ENCODE assay signal across 12 cellular contexts in the genomic region with DNA sequence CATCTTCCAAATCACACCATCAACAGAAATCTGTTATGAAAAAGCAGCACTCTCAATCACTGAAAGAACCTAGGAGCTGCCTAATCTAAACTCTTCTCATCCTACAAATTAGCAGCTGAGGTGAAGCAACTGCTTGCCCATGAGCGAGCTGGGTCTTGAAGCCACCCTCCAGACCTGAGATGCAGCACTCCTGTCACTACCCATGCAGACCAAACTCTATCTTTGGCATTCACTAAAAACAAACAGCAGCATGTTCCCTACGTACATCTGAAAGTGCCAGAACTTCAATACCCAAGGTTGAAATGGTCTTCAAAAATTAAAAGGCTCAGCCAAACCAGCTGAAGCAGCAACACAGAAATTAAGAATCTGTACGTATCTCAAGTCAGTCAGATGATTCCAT. TPM values are rescaled to one million over a fixed set of nuclear protein-coding genes. Genes with fewer than 3 reads are reported as not detected.
DNase-seq lines count a peak whose midpoint lies in the region; ATAC-seq and TF ChIP-seq lines count a peak whose summit lies in the region.
"Had no signal": no experiment of that assay in that cellular context is flagged by ENCODE, and none has a peak within 500 bp of the region (broad histone marks: within the 10 kb centered on the region; RNA-seq: fewer than 3 reads in every experiment).

No MANE protein-coding gene starts in this region.

- TF ChIP-seq RAD21 in IMR-90 (IDR thresholded peaks at IDR 0.05; ENCODE audit: low read length), result no peak

- in situ Hi-C loops in IMR-90 (cut with MboI; ENCODE audit: low sequenced_read_pairs), result no loop called here

- TF ChIP-seq CTCF in CD8-positive, alpha-beta T cell (IDR thresholded peaks at IDR 0.05), result no peak
- TF ChIP-seq CTCF in IMR-90 (conservative IDR thresholded peaks at IDR 0.05; ENCODE audit: low read depth, low read length) (no peak), chondrocyte (IDR thresholded peaks at IDR 0.05) (no peak), parathyroid adenoma (IDR thresholded peaks at IDR 0.05) (no peak)

- no peak overlapping the region for H2AFZ ChIP-seq in IMR-90 (replicated peaks; ENCODE audit: low read length, poor library complexity)
- no peak overlapping the region for H2AFZ ChIP-seq in parathyroid adenoma

- no peak overlapping the region for H4K8ac ChIP-seq in IMR-90 (ENCODE audit: low read depth in 2 of 2, low read length in 2 of 2)

- peaks cover 6% of the 10 kb centered on the region for H3K36me3 ChIP-seq in CD8-positive, alpha-beta T cell (ENCODE audit: insufficient read depth, low read length)
- H3K36me3 ChIP-seq in IMR-90 (ENCODE audit: control insufficient read depth, insufficient read depth, low read length) (peaks cover 4% of the 10 kb centered on the region; the same call in 1 of the 2 replicates), parathyroid adenoma (ENCODE audit: control insufficient read depth, insufficient read depth, low read length) (no peaks in the 10 kb centered on the region)

- H2BK20ac ChIP-seq in IMR-90 (ENCODE audit: low read depth, low read length), result no peak overlapping the region

- H3K4me2 ChIP-seq in IMR-90 (ENCODE audit: low read depth, low read length) (peak overlapping the region; percentile 13; the same call in 1 of the 2 replicates), parathyroid adenoma (ENCODE audit: low read length) (no peak overlapping the region)

- no peak overlapping the region for H4K5ac ChIP-seq in IMR-90 (ENCODE audit: low read depth, low read length)

- H2BK15ac ChIP-seq in IMR-90 (ENCODE audit: low read depth, low read length), result no peak overlapping the region

- no peaks in the 10 kb centered on the region for H3K27me3 ChIP-seq in CD8-positive, alpha-beta T cell (ENCODE audit: insufficient read depth, low read length)
- no peaks in the 10 kb centered on the region for H3K27me3 ChIP-seq in IMR-90 (ENCODE audit: control insufficient read depth, insufficient read depth, low read length)
- no peaks in the 10 kb centered on the region for H3K27me3 ChIP-seq in parathyroid adenoma (ENCODE audit: control insufficient read depth, insufficient read depth, low read length)

- peaks cover 66% of the 10 kb centered on the region for H3K4me1 ChIP-seq in CD8-positive, alpha-beta T cell (ENCODE audit: insufficient read depth, low read length)
- H3K4me1 ChIP-seq in IMR-90 (ENCODE audit: control insufficient read depth, insufficient read depth, low read length) (peaks cover 26% of the 10 kb centered on the region), parathyroid adenoma (peaks cover 31% of the 10 kb centered on the region)

- no peak overlapping the region for H3K56ac ChIP-seq in IMR-90 (ENCODE audit: extremely low read depth, insufficient read depth, low read length)

- POLR2A ChIA-PET in CD8-positive, alpha-beta T cell (lab: Charles Lee), result interaction anchor here (1.0 to 2.1 kb wide), 3 partner anchors 12 to 131 kb away, joined by 3 to 7 read pairs (median 6); partner anchors contain the start of gene ADNP
- POLR2A ChIA-PET in IMR-90 (lab: Charles Lee; ENCODE audit: unreplicated experiment), result no interaction called here

- H3K79me1 ChIP-seq in IMR-90 (ENCODE audit: low read depth in 1 of 2, low read length in 2 of 2), result peaks cover 10 to 68% of the 10 kb centered on the region in 2 experiments; a peak in 3 of 4 replicates

- H3K4ac ChIP-seq in IMR-90 (ENCODE audit: low read depth, low read length), result no peak overlapping the region

- no peaks in the 10 kb centered on the region for H3K9me3 Mint-ChIP-seq in CD8-positive, alpha-beta T cell
- no peaks in the 10 kb centered on the region for H3K9me3 Mint-ChIP-seq in chondrocyte (ENCODE audit: low read depth)

- H3K14ac ChIP-seq in IMR-90 (replicated peaks; ENCODE audit: low read depth, low read length), result no peak overlapping the region

- intact Hi-C loops in CD8-positive, alpha-beta T cell (cut with DNase I, micrococcal nuclease), result no loop called here
- intact Hi-C loops in IMR-90 (cut with micrococcal nuclease), result no loop called here

- no peak overlapping the region for H2AK9ac ChIP-seq in IMR-90 (replicated peaks; ENCODE audit: low read depth, low read length, poor library complexity)

- no peak overlapping the region for H3K27ac ChIP-seq in CD8-positive, alpha-beta T cell (ENCODE audit: low read depth, low read length)
- H3K27ac ChIP-seq in IMR-90 (ENCODE audit: insufficient read depth, low read length) (no peak overlapping the region; the same call in 1 of the 2 replicates), parathyroid adenoma (peak overlapping the region; percentile 22)

- H2AK5ac ChIP-seq in IMR-90 (ENCODE audit: low read depth, low read length), result no peak overlapping the region

- H3K9me1 ChIP-seq in IMR-90 (ENCODE audit: insufficient read depth, low read length), result peaks cover 21% of the 10 kb centered on the region

- H3K4me3 Mint-ChIP-seq in CD8-positive, alpha-beta T cell, result no peak overlapping the region
- no peak overlapping the region for H3K4me3 Mint-ChIP-seq in chondrocyte (ENCODE audit: unreplicated experiment)

- H3K23ac ChIP-seq in IMR-90 (ENCODE audit: low read depth, low read length), result no peak overlapping the region; the same call in 1 of the 2 replicates

- H3K27ac Mint-ChIP-seq in CD8-positive, alpha-beta T cell, result peak overlapping the region; percentile 60
- H3K27ac Mint-ChIP-seq in chondrocyte (ENCODE audit: unreplicated experiment), result peak overlapping the region; percentile 61

- H3K4me3 ChIP-seq in CD8-positive, alpha-beta T cell (ENCODE audit: low read depth, low read length), result no peak overlapping the region
- H3K4me3 ChIP-seq in IMR-90 (ENCODE audit: insufficient read depth, low read depth, low read length), result no peak overlapping the region
- H3K4me3 ChIP-seq in parathyroid adenoma (ENCODE audit: low read depth, low read length), result no peak overlapping the region
- H3K4me3 ChIP-seq: HAP-1 had no signal

- no peak overlapping the region for H2BK5ac ChIP-seq in IMR-90 (ENCODE audit: low read depth, low read length, poor library complexity, severe bottlenecking)

- H4K91ac ChIP-seq in IMR-90 (ENCODE audit: insufficient read depth, low read depth, low read length), result no peak overlapping the region

- DNase-seq in CD8-positive, alpha-beta T cell, result no peak
- DNase-seq in IMR-90 (no peak), chondrocyte (ENCODE audit: low spot score) (no peak), OCI-M1 (lab: John Stamatoyannopoulos, UW) (no peak)
- DNase-seq in effector CD8-positive, alpha-beta T cell (lab: John Stamatoyannopoulos, UW), result no peak
- DNase-seq: left colon; occipital lobe; stimulated activated naive CD8-positive, alpha-beta T cell treated with anti-CD3 and anti-CD28 coated beads, Interleukin-15, Interleukin-2, amounts not matched to agents 100 U/mL and 50 U/mL, for 24 hours had no signal

- no peak overlapping the region for H3K18ac ChIP-seq in IMR-90 (ENCODE audit: low read depth, low read length)

- peaks cover 96% of the 10 kb centered on the region for H4K20me1 ChIP-seq in IMR-90 (ENCODE audit: insufficient read depth, low read length)

- H3K36me3 Mint-ChIP-seq in CD8-positive, alpha-beta T cell, result peaks cover 37% of the 10 kb centered on the region
- H3K36me3 Mint-ChIP-seq in chondrocyte (ENCODE audit: low read depth), result no peaks in the 10 kb centered on the region

- no peak for TF ChIP-seq POLR2A in IMR-90 (IDR thresholded peaks at IDR 0.05; ENCODE audit: low read depth, low read length)

- no peaks in the 10 kb centered on the region for H3K27me3 Mint-ChIP-seq in CD8-positive, alpha-beta T cell (ENCODE audit: low read depth)
- H3K27me3 Mint-ChIP-seq in chondrocyte (ENCODE audit: low read depth), result no peaks in the 10 kb centered on the region

- peaks cover 37% of the 10 kb centered on the region for H3K79me2 ChIP-seq in parathyroid adenoma

- peaks cover 87% of the 10 kb centered on the region for H3K4me1 Mint-ChIP-seq in CD8-positive, alpha-beta T cell (ENCODE audit: low read depth)
- H3K4me1 Mint-ChIP-seq in chondrocyte (ENCODE audit: low read depth), result peaks cover 73% of the 10 kb centered on the region

- H2BK120ac ChIP-seq in IMR-90 (ENCODE audit: low read depth, low read length), result no peak overlapping the region

- no peak for ATAC-seq in CD8-positive, alpha-beta T cell
- ATAC-seq in IMR-90 (ENCODE audit: low read depth) (no peak), GM18511 (IDR thresholded peaks at IDR 0.05; ENCODE audit: unreplicated experiment) (no peak), GM18868 (IDR thresholded peaks at IDR 0.05; ENCODE audit: unreplicated experiment) (no peak)
- ATAC-seq: stimulated activated naive CD8-positive, alpha-beta T cell treated with anti-CD3 and anti-CD28 coated beads, Interleukin-15, Interleukin-2, amounts not matched to agents 100 U/mL and 50 U/mL, for 24 hours had no signal

- CTCF ChIA-PET in CD8-positive, alpha-beta T cell (lab: Charles Lee), result interaction anchor here (1.2 to 2.3 kb wide), 4 partner anchors 12 to 122 kb away, joined by 3 to 11 read pairs (median 6); partner anchors contain the start of genes ADNP and BCAS4
- CTCF ChIA-PET in IMR-90 (lab: Yijun Ruan, JAX), result interaction anchor here (0.8 to 2.0 kb wide), 2 partner anchors 12 to 122 kb away, joined by 4 to 5 read pairs; partner anchors contain the start of gene BCAS4

- H3K9ac ChIP-seq in IMR-90 (ENCODE audit: low read depth, low read length) (no peak overlapping the region), parathyroid adenoma (no peak overlapping the region)

- dilution Hi-C loops in IMR-90 (cut with HindIII; ENCODE audit: low sequenced_read_pairs, unreplicated experiment), result loop anchor here (25.0 kb wide), 1 partner anchor 105 kb away; no protein-coding TSS in a partner anchor

- BruUV-seq in IMR-90 (replicated peaks; lab: Mats Ljungman, UMichigan), result no TSS peak

- 86% methylated on average over 2 of the region's 3 CpGs; no CpG with 5 or more reads in 1 of the 2 experiments for WGBS in IMR-90 (ENCODE audit: extremely low coverage in 2 of 2, insufficient read length in 1 of 2), 2 experiments

- H3K9me3 ChIP-seq in CD8-positive, alpha-beta T cell (ENCODE audit: low read length), result no peaks in the 10 kb centered on the region
- H3K9me3 ChIP-seq in IMR-90 (ENCODE audit: control insufficient read depth, insufficient read depth, low read length), result no peaks in the 10 kb centered on the region
- H3K9me3 ChIP-seq in parathyroid adenoma (ENCODE audit: control insufficient read depth, low read length), result no peaks in the 10 kb centered on the region
- H3K9me3 ChIP-seq: HAP-1 had no signal

RNA-seq across cellular contexts. Expression of gene ADNP, which starts 14.3 kb away (rescaled TPM):
- 10 to 100 TPM; 41.5 to 45.5 TPM for total RNA-seq in CD8-positive, alpha-beta T cell
- 23.1 and 23.3 TPM in 2 replicates for total RNA-seq in IMR-90 (2012; rRNA removed)
- 17.5 and 24.8 TPM in 2 replicates for polyA plus RNA-seq in IMR-90 (2012; rRNA removed)
- polyA plus RNA-seq in IMR-90 (2012; cell fraction: cytosol; rRNA removed), result 5.1 and 7.4 TPM in 2 replicates
- polyA plus RNA-seq in IMR-90 (2012; cell fraction: nucleus; rRNA removed; ENCODE audit: low replicate concordance), result 10.9 and 65.8 TPM in 2 replicates
- 56.8 to 60.2 TPM (median 58.9 TPM) in 3 replicates for total RNA-seq in chondrocyte

RNA-seq across cellular contexts. Expression of gene DPM1, which starts 41.4 kb away (rescaled TPM):
- 10 to 100 TPM; 54.1 to 54.7 TPM for total RNA-seq in CD8-positive, alpha-beta T cell
- 89.1 and 127 TPM in 2 replicates for total RNA-seq in IMR-90 (2012; rRNA removed)
- polyA plus RNA-seq in IMR-90 (2012; rRNA removed), result 48.8 and 59.1 TPM in 2 replicates
- 34.1 and 40.1 TPM in 2 replicates for polyA plus RNA-seq in IMR-90 (2012; cell fraction: cytosol; rRNA removed)
- polyA plus RNA-seq in IMR-90 (2012; cell fraction: nucleus; rRNA removed; ENCODE audit: low replicate concordance), result 10.8 and 39.1 TPM in 2 replicates
- 37.7 to 40.5 TPM (median 39.9 TPM) in 3 replicates for total RNA-seq in chondrocyte

RNA-seq across cellular contexts. Expression of gene MOCS3, which starts 41.7 kb away (rescaled TPM):
- total RNA-seq in CD8-positive, alpha-beta T cell, result 1 to 10 TPM; 3.6 to 4.1 TPM
- total RNA-seq in IMR-90 (2012; rRNA removed), result 9.9 and 11.4 TPM in 2 replicates
- 3.3 and 3.4 TPM in 2 replicates for polyA plus RNA-seq in IMR-90 (2012; rRNA removed)
- polyA plus RNA-seq in IMR-90 (2012; cell fraction: cytosol; rRNA removed), result 2.8 and 4.6 TPM in 2 replicates
- polyA plus RNA-seq in IMR-90 (2012; cell fraction: nucleus; rRNA removed; ENCODE audit: low replicate concordance), result 1.7 and 2.5 TPM in 2 replicates
- 4.3 to 4.6 TPM (median 4.4 TPM) in 3 replicates for total RNA-seq in chondrocyte
